ENCODE assay signal across 10 cellular contexts in the genomic region with DNA sequence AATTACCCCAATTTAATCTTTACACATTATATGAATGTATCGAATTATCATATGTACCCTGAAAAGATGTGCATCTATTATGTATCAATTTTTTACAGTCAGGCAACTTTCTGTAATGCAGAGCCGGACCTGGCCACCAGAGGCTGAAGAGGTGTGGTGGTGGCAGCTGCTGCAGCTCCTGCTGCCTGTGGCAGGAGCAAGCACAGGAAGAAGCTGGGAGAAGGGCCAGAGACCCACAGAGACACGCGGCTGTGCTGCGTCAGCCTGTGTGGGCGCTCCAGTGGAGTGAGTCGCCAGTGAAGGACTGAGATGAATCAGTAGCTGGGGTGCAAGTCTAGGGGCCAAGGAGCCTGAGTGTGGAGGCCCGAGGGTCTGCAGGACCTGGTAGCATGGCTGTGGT.
DNase-seq lines count a peak whose midpoint lies in the region; ATAC-seq and TF ChIP-seq lines count a peak whose summit lies in the region.
"Had no signal": no experiment of that assay in that cellular context is flagged by ENCODE, and none has a peak within 500 bp of the region (broad histone marks: within the 10 kb centered on the region; RNA-seq: fewer than 3 reads in every experiment).

No MANE protein-coding gene starts in this region.

- peaks cover 25% of the 10 kb centered on the region for H3K27me3 ChIP-seq in MG63

- H3K4me3 ChIP-seq in MG63 (no peak overlapping the region), choroid plexus epithelial cell (ENCODE audit: low read depth, low read length) (no peak overlapping the region)

- no peaks in the 10 kb centered on the region; the same call in 1 of the 2 replicates for H3K9me3 ChIP-seq in MG63

- DNase-seq in NCI-H82 (lab: John Stamatoyannopoulos, UW) (peak; percentile 45), NCI-H82 treated with DMSO at 0.1 percent for 48 hours (lab: John Stamatoyannopoulos, UW; ENCODE audit: unreplicated experiment) (no peak), MG63 (peak; percentile 75), choroid plexus epithelial cell (ENCODE audit: low read depth) (peak; percentile 53), amygdala (lab: John Stamatoyannopoulos, UW) (no peak), COLO829 (ENCODE audit: low spot score) (no peak)
- DNase-seq in stimulated activated CD4-positive, alpha-beta T cell treated with anti-CD3 and anti-CD28 coated beads, Interleukin-4, amount 100 ng/mL, for 24 hours, result peak; percentile 7
- DNase-seq: activated CD4-positive, CD25-positive, alpha-beta regulatory T cell treated with anti-CD3 and anti-CD28 coated beads, Interleukin-2, amount 50 U/mL, for 72 hours; AML-193 had no signal

- no peak for ATAC-seq in GM21528 (IDR thresholded peaks at IDR 0.05; ENCODE audit: low FRiP score, unreplicated experiment)

- H3K36me3 ChIP-seq in MG63, result no peaks in the 10 kb centered on the region

- TF ChIP-seq CTCF in choroid plexus epithelial cell (conservative IDR thresholded peaks at IDR 0.05; ENCODE audit: low read depth, low read length), result peak; percentile 44

Comparison
In these comparisons a context has a peak if more than half of its experiments do, and no peak if none do; other contexts are left out.
1. DNase-seq: peak in NCI-H82 (single experiment), MG63 (single experiment), choroid plexus epithelial cell (single experiment) and stimulated activated CD4-positive, alpha-beta T cell treated with anti-CD3 and anti-CD28 coated beads, Interleukin-4, amount 100 ng/mL, for 24 hours (single experiment); none in NCI-H82 treated with DMSO at 0.1 percent for 48 hours (single experiment), amygdala (0 of 56) and COLO829 (single experiment).